Comparison of ENCODE assay signal across 19 cellular contexts in genomic region chr10:38146579-38147333, GRCh38.
"Had no signal": no experiment of that assay in that cellular context is flagged by ENCODE, and none has a peak within 500 bp of the region (broad histone marks: within the 10 kb centered on the region; RNA-seq: fewer than 3 reads in every experiment).

No MANE protein-coding gene starts in this region.

- H3K27ac Mint-ChIP-seq: activated CD4-positive, alpha-beta T cell treated with anti-CD3 and anti-CD28 coated beads, Interleukin-2, amount 10 ng/mL, durations not matched to agents 24 days and 14 days; activated naive CD4-positive, alpha-beta T cell treated with anti-CD3 and anti-CD28 coated beads, Interleukin-2, amount 10 ng/mL, durations not matched to agents 7 days and 5 days; activated T-helper 2 cell treated with anti-CD3 and anti-CD28 coated beads, Interferon-gamma antibody, Interleukin-2, Interleukin-4, amounts not matched to agents 10 μg/mL and 5 μg/mL and 100 μg/mL, durations not matched to agents 14 hours and 24 hours and 36 hours; endodermal cell; stimulated activated naive CD8-positive, alpha-beta T cell treated with anti-CD3 and anti-CD28 coated beads, Interleukin-15, amount 100 ng/mL, for 72 hours; T-helper 17 cell; WTC11 had no signal

- H3K27ac ChIP-seq: body of pancreas, foreskin keratinocyte, heart right ventricle, parathyroid adenoma had no signal

- H3K4me1 Mint-ChIP-seq: activated CD4-positive, alpha-beta T cell treated with anti-CD3 and anti-CD28 coated beads, Interleukin-2, amount 10 ng/mL, durations not matched to agents 24 days and 14 days; activated naive CD4-positive, alpha-beta T cell treated with anti-CD3 and anti-CD28 coated beads, Interleukin-2, amount 10 ng/mL, durations not matched to agents 7 days and 5 days; endodermal cell; stimulated activated naive CD8-positive, alpha-beta T cell treated with anti-CD3 and anti-CD28 coated beads, Interleukin-15, amount 100 ng/mL, for 72 hours; T-helper 17 cell; WTC11 had no signal

- ATAC-seq: body of pancreas; esophagus mucosa; foreskin keratinocyte; heart right ventricle; left ventricle myocardium superior; stimulated activated naive CD8-positive, alpha-beta T cell treated with anti-CD3 and anti-CD28 coated beads, Interleukin-15, amount 100 ng/mL, for 72 hours; T-helper 17 cell; WTC11 had no signal

- H3K27me3 Mint-ChIP-seq: activated CD4-positive, alpha-beta T cell treated with anti-CD3 and anti-CD28 coated beads, Interleukin-2, amount 10 ng/mL, durations not matched to agents 24 days and 14 days; activated naive CD4-positive, alpha-beta T cell treated with anti-CD3 and anti-CD28 coated beads, Interleukin-2, amount 10 ng/mL, durations not matched to agents 7 days and 5 days; stimulated activated naive CD8-positive, alpha-beta T cell treated with anti-CD3 and anti-CD28 coated beads, Interleukin-15, amount 100 ng/mL, for 72 hours; T-helper 17 cell had no signal

- H3K36me3 Mint-ChIP-seq: activated naive CD4-positive, alpha-beta T cell treated with anti-CD3 and anti-CD28 coated beads, Interleukin-2, amount 10 ng/mL, durations not matched to agents 7 days and 5 days had no signal

- DNase-seq: activated CD4-positive, alpha-beta T cell treated with anti-CD3 and anti-CD28 coated beads, Interleukin-2, amount 10 ng/mL, durations not matched to agents 24 days and 14 days; activated naive CD4-positive, alpha-beta T cell treated with anti-CD3 and anti-CD28 coated beads, Interleukin-2, amount 10 ng/mL, durations not matched to agents 7 days and 5 days; activated T-cell treated with anti-CD3 and anti-CD28 coated beads for 4 hours; amniotic stem cell; body of pancreas; dermis blood vessel endothelial cell; endodermal cell; foreskin keratinocyte; heart right ventricle; left ventricle myocardium superior; retina; stimulated activated CD4-positive, alpha-beta T cell treated with anti-CD3 and anti-CD28 coated beads, Interleukin-15, amount 100 ng/mL, for 24 hours; stimulated activated CD4-positive, alpha-beta T cell treated with anti-CD3 and anti-CD28 coated beads, Interleukin-4, amount 100 ng/mL, for 4 hours; stimulated activated naive CD8-positive, alpha-beta T cell treated with anti-CD3 and anti-CD28 coated beads, Interleukin-15, amount 100 ng/mL, for 72 hours; T-helper 17 cell had no signal

- H3K4me3 Mint-ChIP-seq: activated CD4-positive, alpha-beta T cell treated with anti-CD3 and anti-CD28 coated beads, Interleukin-2, amount 10 ng/mL, durations not matched to agents 24 days and 14 days; activated naive CD4-positive, alpha-beta T cell treated with anti-CD3 and anti-CD28 coated beads, Interleukin-2, amount 10 ng/mL, durations not matched to agents 7 days and 5 days; endodermal cell; stimulated activated naive CD8-positive, alpha-beta T cell treated with anti-CD3 and anti-CD28 coated beads, Interleukin-15, amount 100 ng/mL, for 72 hours; T-helper 17 cell; WTC11 had no signal
